In genomic region chr18:48000701-48001100, GRCh38 we compare ENCODE assay signal across 29 cellular contexts.
"Had no signal": no experiment of that assay in that cellular context is flagged by ENCODE, and none has a peak within 500 bp of the region (broad histone marks: within the 10 kb centered on the region; RNA-seq: fewer than 3 reads in every experiment).

No MANE protein-coding gene starts in this region.

- DNase-seq: activated CD4-positive, alpha-beta memory T cell treated with anti-CD3 and anti-CD28 coated beads, Interleukin-2, amount 10 ng/mL, durations not matched to agents 7 days and 5 days; activated CD4-positive, alpha-beta T cell treated with anti-CD3 and anti-CD28 coated beads for 36 hours; activated CD4-positive, alpha-beta T cell treated with anti-CD3 and anti-CD28 coated beads, Interleukin-2, amount 50 U/mL, for 1 hour; activated CD8-positive, alpha-beta memory T cell treated with anti-CD3 and anti-CD28 coated beads, Interleukin-2, amount 50 U/mL, for 4 hours; activated effector memory CD4-positive, alpha-beta T cell treated with anti-CD3 and anti-CD28 coated beads, Interleukin-2, amount 50 U/mL, for 16 hours; activated naive CD4-positive, alpha-beta T cell treated with Interleukin-2 at 50 U/mL for 16 hours; activated naive CD8-positive, alpha-beta T cell treated with anti-CD3 and anti-CD28 coated beads, Interleukin-2, amount 50 U/mL, for 24 hours; activated T-cell treated with anti-CD3 and anti-CD28 coated beads, Interleukin-2, amount 50 U/mL, for 1 hour; amniotic stem cell; body of pancreas; central memory CD4-positive, alpha-beta T cell; NCI-H1092; NCI-H1417 treated with DMSO at 0.1 percent for 48 hours; NCI-H1694; NCI-H2029; NCI-H2107; NCI-H2171 treated with DMSO at 0.1 percent for 48 hours; NCI-H226; NCI-H526 treated with DMSO at 0.1 percent for 48 hours; NK-92 treated with Interleukin-12 subunit alpha and Interleukin-12 subunit beta, amount 100 ng/mL, for 24 hours; RPMI8226; T-helper 1 cell; WERI-Rb-1 had no signal

- H3K4me3 Mint-ChIP-seq: activated CD4-positive, alpha-beta memory T cell treated with anti-CD3 and anti-CD28 coated beads, Interleukin-2, amount 10 ng/mL, durations not matched to agents 7 days and 5 days; activated CD4-positive, alpha-beta T cell treated with anti-CD3 and anti-CD28 coated beads for 36 hours; activated naive CD8-positive, alpha-beta T cell treated with anti-CD3 and anti-CD28 coated beads, Interleukin-2, amount 50 U/mL, for 24 hours had no signal

- H3K27ac Mint-ChIP-seq: activated CD4-positive, alpha-beta memory T cell treated with anti-CD3 and anti-CD28 coated beads, Interleukin-2, amount 10 ng/mL, durations not matched to agents 7 days and 5 days; activated CD4-positive, alpha-beta T cell treated with anti-CD3 and anti-CD28 coated beads for 36 hours; activated naive CD4-positive, alpha-beta T cell treated with anti-CD3 and anti-CD28 coated beads, Interleukin-2, amount 50 U/mL, for 72 hours; activated naive CD8-positive, alpha-beta T cell treated with anti-CD3 and anti-CD28 coated beads, Interleukin-2, amount 50 U/mL, for 24 hours had no signal

- FAIRE-seq: bronchial epithelial cell had no signal

- H3K4me3 ChIP-seq: ascending aorta, body of pancreas, SK-N-MC had no signal

- H3K27me3 Mint-ChIP-seq: activated CD4-positive, alpha-beta T cell treated with anti-CD3 and anti-CD28 coated beads for 36 hours; activated naive CD8-positive, alpha-beta T cell treated with anti-CD3 and anti-CD28 coated beads, Interleukin-2, amount 50 U/mL, for 24 hours had no signal

- H3K4me1 Mint-ChIP-seq: activated CD4-positive, alpha-beta T cell treated with anti-CD3 and anti-CD28 coated beads for 36 hours had no signal

- H3K36me3 ChIP-seq: ascending aorta, WERI-Rb-1 had no signal

- H3K27ac ChIP-seq: ascending aorta, body of pancreas, SK-N-MC, WERI-Rb-1 had no signal

- ATAC-seq: activated CD4-positive, alpha-beta T cell treated with anti-CD3 and anti-CD28 coated beads for 36 hours; activated naive CD4-positive, alpha-beta T cell treated with anti-CD3 and anti-CD28 coated beads, Interleukin-2, amount 50 U/mL, for 72 hours; activated naive CD8-positive, alpha-beta T cell treated with anti-CD3 and anti-CD28 coated beads, Interleukin-2, amount 50 U/mL, for 24 hours; body of pancreas; Panc1; Right ventricle myocardium inferior had no signal

- H3K27me3 ChIP-seq: ascending aorta, body of pancreas had no signal

- H3K36me3 Mint-ChIP-seq: activated naive CD4-positive, alpha-beta T cell treated with anti-CD3 and anti-CD28 coated beads, Interleukin-2, amount 50 U/mL, for 72 hours had no signal
